Comparison of ENCODE assay signal across 14 cellular contexts in genomic region chr9:93591706-93592388, GRCh38. TPM values are rescaled to one million over a fixed set of nuclear protein-coding genes. Genes with fewer than 3 reads are reported as not detected.
A peak's percentile ranks its signal among the peaks of the same experiment; 100 is the strongest.
DNase-seq lines count a peak whose midpoint lies in the region; ATAC-seq lines count a peak whose summit lies in the region.
"Had no signal": no experiment of that assay in that cellular context is flagged by ENCODE, and none has a peak within 500 bp of the region (broad histone marks: within the 10 kb centered on the region; RNA-seq: fewer than 3 reads in every experiment).

No MANE protein-coding gene starts in this region.

- ATAC-seq in GM21423 (IDR thresholded peaks at IDR 0.05; ENCODE audit: unreplicated experiment), result no peak

- intact Hi-C loops in posterior vena cava (cut with DNase I), result no loop called here

- H3K4me3 ChIP-seq in H7 (ENCODE audit: insufficient read depth, low read depth, low read length), result no peak overlapping the region

- DNase-seq in NCI-H146 (lab: John Stamatoyannopoulos, UW) (peak; percentile 43), NCI-H146 treated with DMSO at 0.1 percent for 48 hours (lab: John Stamatoyannopoulos, UW; ENCODE audit: unreplicated experiment) (no peak), H7 (peak; percentile 26), iPS-NIHi7 (ENCODE audit: extremely low spot score) (peak; percentile 12), posterior vena cava (ENCODE audit: low spot score) (peak; percentile 71), NCI-H1105 treated with DMSO at 0.1 percent for 48 hours (lab: John Stamatoyannopoulos, UW) (no peak), LoVo (ENCODE audit: low spot score) (no peak)
- DNase-seq: activated CD4-positive, alpha-beta T cell treated with anti-CD3 and anti-CD28 coated beads for 4 hours; activated T-cell treated with anti-CD3 and anti-CD28 coated beads, Interleukin-2, amount 50 U/mL, for 1 hour; brain microvascular endothelial cell; C1 segment of cervical spinal cord; NCI-H1436; stimulated activated CD4-positive, alpha-beta T cell treated with anti-CD3 and anti-CD28 coated beads, Interleukin-12 subunit alpha, Interleukin-12 subunit beta, amount 100 ng/mL, for 4 hours had no signal

- H3K27me3 ChIP-seq in H7 (ENCODE audit: control insufficient read depth, insufficient read depth, low read length), result no peaks in the 10 kb centered on the region
- H3K27me3 ChIP-seq: brain microvascular endothelial cell had no signal

- H3K36me3 ChIP-seq in H7 (replicated peaks; ENCODE audit: control insufficient read depth, insufficient read depth, low read length), result no peaks in the 10 kb centered on the region
- H3K36me3 ChIP-seq: brain microvascular endothelial cell had no signal

RNA-seq across cellular contexts. Expression of gene PHF2, which starts 15.5 kb away (rescaled TPM):
- 10.3 and 10.6 TPM in 2 replicates for total RNA-seq in H7 (2014; rRNA removed; shearing (Covaris generic))
- total RNA-seq in posterior vena cava, result 10 to 100 TPM; 26.1 to 27.9 TPM

Comparison
In these comparisons a context has a peak if more than half of its experiments do, and no peak if none do; other contexts are left out.
1. DNase-seq: peak in NCI-H146 (single experiment), H7 (single experiment), iPS-NIHi7 (single experiment) and posterior vena cava (single experiment); none in NCI-H146 treated with DMSO at 0.1 percent for 48 hours (single experiment), NCI-H1105 treated with DMSO at 0.1 percent for 48 hours (single experiment) and LoVo (single experiment).